Comparison of ENCODE assay signal across 20 cellular contexts in the genomic region with DNA sequence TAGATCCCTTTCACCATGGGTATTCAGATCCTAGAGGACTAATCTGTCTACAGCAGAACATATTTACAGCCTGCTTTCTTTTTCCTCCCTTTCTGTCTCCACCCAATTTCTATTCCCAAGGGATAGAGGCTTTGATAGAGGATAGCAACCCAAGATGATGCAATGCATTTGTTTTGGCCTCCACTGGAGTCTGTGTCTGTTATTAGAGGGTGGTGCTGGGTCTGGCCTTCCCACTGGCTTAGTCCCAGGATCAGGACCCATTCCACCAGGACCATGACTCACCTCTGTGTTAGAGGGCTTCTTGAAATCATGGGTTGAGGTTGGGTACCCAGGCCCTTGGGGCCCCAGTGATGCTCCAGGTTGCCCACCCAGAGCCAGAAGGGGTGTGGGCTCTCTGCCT.
DNase-seq lines count a peak whose midpoint lies in the region; ATAC-seq and TF ChIP-seq lines count a peak whose summit lies in the region.
"Had no signal": no experiment of that assay in that cellular context is flagged by ENCODE, and none has a peak within 500 bp of the region (broad histone marks: within the 10 kb centered on the region; RNA-seq: fewer than 3 reads in every experiment).

No MANE protein-coding gene starts in this region.

- ATAC-seq in left ventricle myocardium superior (peak; percentile 96), GM19395 (IDR thresholded peaks at IDR 0.05; ENCODE audit: unreplicated experiment) (no peak), GM21367 (IDR thresholded peaks at IDR 0.05; ENCODE audit: unreplicated experiment) (no peak), GM21515 (IDR thresholded peaks at IDR 0.05; ENCODE audit: unreplicated experiment) (no peak)
- ATAC-seq: A549; activated CD8-positive, alpha-beta T cell treated with anti-CD3 and anti-CD28 coated beads for 36 hours; naive thymus-derived CD4-positive, alpha-beta T cell had no signal

- peaks cover 0 to 45% (median 11%) of the 10 kb centered on the region in 4 donors for H3K4me1 ChIP-seq in tibial artery
- H3K4me1 ChIP-seq: parathyroid adenoma, upper lobe of left lung had no signal

- H3K9me3 ChIP-seq in tibial artery = no peaks in the 10 kb centered on the region
- H3K9me3 ChIP-seq: A549, upper lobe of left lung had no signal

- H3K4me3 ChIP-seq in choroid plexus epithelial cell (ENCODE audit: low read depth, low read length) = no peak overlapping the region
- H3K4me3 ChIP-seq in tibial artery = no peak overlapping the region
- H3K4me3 ChIP-seq: A549, lung, upper lobe of left lung had no signal

- no peaks in the 10 kb centered on the region for H3K36me3 ChIP-seq in tibial artery
- H3K36me3 ChIP-seq: upper lobe of left lung had no signal

- intact Hi-C loops in left ventricle myocardium superior (cut with micrococcal nuclease) (no loop called here), tibial artery (cut with DNase I; ENCODE audit: low total_unique reads) (no loop called here)

- TF ChIP-seq CTCF in choroid plexus epithelial cell (conservative IDR thresholded peaks at IDR 0.05; ENCODE audit: low read depth, low read length) = no peak
- no peak for TF ChIP-seq CTCF in tibial artery (IDR thresholded peaks at IDR 0.05)

- no peaks in the 10 kb centered on the region for H3K27me3 ChIP-seq in tibial artery
- H3K27me3 ChIP-seq: upper lobe of left lung had no signal

- DNase-seq in NCI-H2171 treated with DMSO at 0.1 percent for 48 hours (lab: John Stamatoyannopoulos, UW) (peak; percentile 7), NCI-H2171 (lab: John Stamatoyannopoulos, UW) (no peak), choroid plexus epithelial cell (ENCODE audit: low read depth) (peak; percentile 12), left ventricle myocardium superior (peak; percentile 47), tibial artery (peak; percentile 75 to 90)
- DNase-seq: activated CD8-positive, alpha-beta T cell treated with anti-CD3 and anti-CD28 coated beads for 36 hours; activated naive CD8-positive, alpha-beta T cell treated with anti-CD3 and anti-CD28 coated beads, Interleukin-2, amount 10 ng/mL, durations not matched to agents 7 days and 5 days; caudate nucleus; CD4-positive, CD25-positive, alpha-beta regulatory T cell; H9; KBM-7; naive thymus-derived CD4-positive, alpha-beta T cell; NCI-H1105 treated with DMSO at 0.1 percent for 48 hours; upper lobe of left lung had no signal

- peak overlapping the region; percentile 44 to 71 for H3K27ac ChIP-seq in tibial artery
- H3K27ac ChIP-seq: A549, parathyroid adenoma, upper lobe of left lung had no signal
